ENCODE assay signal across 9 cellular contexts in genomic region chr3:192514081-192514753, GRCh38.
DNase-seq lines count a peak whose midpoint lies in the region; ATAC-seq, FAIRE-seq and TF ChIP-seq lines count a peak whose summit lies in the region.
"Had no signal": no experiment of that assay in that cellular context is flagged by ENCODE, and none has a peak within 500 bp of the region (broad histone marks: within the 10 kb centered on the region; RNA-seq: fewer than 3 reads in every experiment).

No MANE protein-coding gene starts in this region.

- no peaks in the 10 kb centered on the region for H3K36me3 Mint-ChIP-seq in activated T-helper 17 cell treated with anti-CD3 and anti-CD28 coated beads, Interleukin-2, amount 50 U/mL, for 72 hours (ENCODE audit: low read depth)

- intact Hi-C loops in thyroid gland (cut with DNase I), result no loop called here

- H3K9me3 Mint-ChIP-seq in activated T-helper 17 cell treated with anti-CD3 and anti-CD28 coated beads, Interleukin-2, amount 50 U/mL, for 72 hours, result no peaks in the 10 kb centered on the region

- H3K27me3 Mint-ChIP-seq in activated T-helper 17 cell treated with anti-CD3 and anti-CD28 coated beads, Interleukin-2, amount 50 U/mL, for 72 hours, result peaks cover 43% of the 10 kb centered on the region

- WGBS in thyroid gland, 2 donors, result 3% methylated on average over 24 to 39 of the region's 39 CpGs
- whole genome bisulfite sequencing in small intestine, 3 donors, result 4 to 9% (median 5%) methylated on average over 35 to 39 of the region's 39 CpGs

- H3K36me3 ChIP-seq in thyroid gland, result no peaks in the 10 kb centered on the region
- no peaks in the 10 kb centered on the region for H3K36me3 ChIP-seq in small intestine (ENCODE audit: control insufficient read depth in 2 of 2, insufficient read depth in 2 of 2, low read length in 2 of 2)

- H3K4me3 ChIP-seq in thyroid gland (replicated peaks in 1 of 3), result peak overlapping the region in 1 of 3 donors; percentile 36
- peak overlapping the region in 1 of 2 donors; percentile 7 for H3K4me3 ChIP-seq in small intestine (ENCODE audit: low read depth in 1 of 2, low read length in 2 of 2)

- ATAC-seq in activated T-helper 17 cell treated with anti-CD3 and anti-CD28 coated beads, Interleukin-2, amount 50 U/mL, for 72 hours (replicated peaks), result no peak
- ATAC-seq in GM19035 (IDR thresholded peaks at IDR 0.05; ENCODE audit: unreplicated experiment), result no peak

- peak in 1 of 6 experiments; percentile 4 for TF ChIP-seq CTCF in thyroid gland (IDR thresholded peaks at IDR 0.05)

- DNase-seq in SIG-M5 treated with dmso at 0.1 percent for 504 hours (lab: John Stamatoyannopoulos, UW; ENCODE audit: unreplicated experiment), result peak; percentile 13
- no peak for DNase-seq in SIG-M5 (lab: John Stamatoyannopoulos, UW)
- peak; percentile 75 for DNase-seq in islet precursor cell
- peak; percentile 13 to 22 for DNase-seq in thyroid gland
- DNase-seq in OCI-M1 (lab: John Stamatoyannopoulos, UW), result no peak
- no peak for DNase-seq in small intestine

- FAIRE-seq in small intestine (lab: Jason Lieb, UNC), result no peak

- H3K4me1 Mint-ChIP-seq in activated T-helper 17 cell treated with anti-CD3 and anti-CD28 coated beads, Interleukin-2, amount 50 U/mL, for 72 hours, result no peaks in the 10 kb centered on the region

- H3K27ac ChIP-seq in thyroid gland (no peak overlapping the region), small intestine (ENCODE audit: low read depth in 1 of 2, low read length in 1 of 2) (no peak overlapping the region)

- H3K9me3 ChIP-seq in thyroid gland (no peaks in the 10 kb centered on the region), small intestine (ENCODE audit: control insufficient read depth, low read depth) (no peaks in the 10 kb centered on the region)
- H3K9me3 ChIP-seq: Caco-2 had no signal

- H3K4me1 ChIP-seq in thyroid gland (peaks cover 0 to 22% of the 10 kb centered on the region in 2 donors), small intestine (ENCODE audit: control insufficient read depth in 2 of 2, insufficient read depth in 1 of 2, low read depth in 1 of 2, low read length in 1 of 2) (no peaks in the 10 kb centered on the region)
- H3K4me1 ChIP-seq: Caco-2 had no signal

- no peak for TF ChIP-seq POLR2A in thyroid gland (IDR thresholded peaks at IDR 0.05)

- H3K27ac Mint-ChIP-seq in activated T-helper 17 cell treated with anti-CD3 and anti-CD28 coated beads, Interleukin-2, amount 50 U/mL, for 72 hours, result no peak overlapping the region

- peak overlapping the region; percentile 36 for H3K4me3 Mint-ChIP-seq in activated T-helper 17 cell treated with anti-CD3 and anti-CD28 coated beads, Interleukin-2, amount 50 U/mL, for 72 hours

- H3K27me3 ChIP-seq in thyroid gland (no peaks in the 10 kb centered on the region), small intestine (ENCODE audit: control insufficient read depth in 2 of 2, insufficient read depth in 2 of 2, low read length in 2 of 2) (peaks cover 0 to 20% of the 10 kb centered on the region in 2 donors)

Comparison
In these comparisons a context has a peak if more than half of its experiments do, and no peak if none do; other contexts are left out.
1. DNase-seq: peak in SIG-M5 treated with dmso at 0.1 percent for 504 hours (single experiment), islet precursor cell (single experiment) and thyroid gland (2 of 2); none in SIG-M5 (single experiment), OCI-M1 (single experiment) and small intestine (single experiment).